13 cellular contexts compared by ENCODE assay signal in genomic region chrX:103716967-103717366, GRCh38. TPM values are rescaled to one million over a fixed set of nuclear protein-coding genes. Genes with fewer than 3 reads are reported as not detected.
DNase-seq lines count a peak whose midpoint lies in the region; ATAC-seq and TF ChIP-seq lines count a peak whose summit lies in the region.
"Had no signal": no experiment of that assay in that cellular context is flagged by ENCODE, and none has a peak within 500 bp of the region (broad histone marks: within the 10 kb centered on the region; RNA-seq: fewer than 3 reads in every experiment).

No MANE protein-coding gene starts in this region.

- peaks cover 15% of the 10 kb centered on the region for H3K4me1 ChIP-seq in PC-3 (ENCODE audit: insufficient read depth, low read length)
- peaks cover 0 to 13% (median 4%) of the 10 kb centered on the region in 4 donors for H3K4me1 ChIP-seq in esophagus muscularis mucosa
- H3K4me1 ChIP-seq in osteoblast (ENCODE audit: insufficient read depth, low read length): peaks cover 10% of the 10 kb centered on the region
- H3K4me1 ChIP-seq in smooth muscle cell (ENCODE audit: low read depth): no peaks in the 10 kb centered on the region
- H3K4me1 ChIP-seq: heart right ventricle had no signal

- POLR2A ChIA-PET in PC-3 (lab: Charles Lee; ENCODE audit: unreplicated experiment): no interaction called here

- no peak for TF ChIP-seq CTCF in PC-3 (conservative IDR thresholded peaks at IDR 0.05; ENCODE audit: low read depth, low read length)
- no peak for TF ChIP-seq CTCF in esophagus muscularis mucosa (IDR thresholded peaks at IDR 0.05)
- no peak for TF ChIP-seq CTCF in osteoblast (IDR thresholded peaks at IDR 0.05; ENCODE audit: extremely low read depth, low read depth, low read length)
- no peak for TF ChIP-seq CTCF in smooth muscle cell (IDR thresholded peaks at IDR 0.05; ENCODE audit: borderline replicate concordance, insufficient read depth, poor library complexity, severe bottlenecking)

- H3K27me3 ChIP-seq in PC-3 (ENCODE audit: low read length): no peaks in the 10 kb centered on the region
- H3K27me3 ChIP-seq in esophagus muscularis mucosa: peaks cover 0 to 6% (median 0%) of the 10 kb centered on the region in 4 donors
- peaks cover 2% of the 10 kb centered on the region for H3K27me3 ChIP-seq in osteoblast (ENCODE audit: insufficient read depth, low read length)
- H3K27me3 ChIP-seq in smooth muscle cell (ENCODE audit: low read depth): no peaks in the 10 kb centered on the region

- no peaks in the 10 kb centered on the region for H3K9me3 ChIP-seq in PC-3 (ENCODE audit: low read length)
- H3K9me3 ChIP-seq in esophagus muscularis mucosa: no peaks in the 10 kb centered on the region
- H3K9me3 ChIP-seq in osteoblast (ENCODE audit: low read depth, low read length): no peaks in the 10 kb centered on the region
- no peaks in the 10 kb centered on the region for H3K9me3 ChIP-seq in smooth muscle cell (replicated peaks; ENCODE audit: low read depth)
- H3K9me3 ChIP-seq: heart right ventricle had no signal

- H3K9ac ChIP-seq in PC-3 (ENCODE audit: low read length) (no peak overlapping the region), smooth muscle cell (ENCODE audit: low read depth) (no peak overlapping the region)

- TF ChIP-seq EP300 in esophagus muscularis mucosa (IDR thresholded peaks at IDR 0.05): no peak

- ATAC-seq in PC-3: peak; percentile 97
- no peak for ATAC-seq in GM19035 (IDR thresholded peaks at IDR 0.05; ENCODE audit: unreplicated experiment)
- ATAC-seq in HG03097 (IDR thresholded peaks at IDR 0.05; ENCODE audit: low FRiP score, unreplicated experiment): no peak
- ATAC-seq: GM12878; stimulated activated memory B cell treated with anti-CD40 and anti-IgM and Interleukin-4, amounts not matched to agents 10 μg/mL and 1 μg/mL and 100 μg/mL, for 72 hours had no signal

- H2AFZ ChIP-seq in PC-3 (ENCODE audit: low read length): no peak overlapping the region
- no peak overlapping the region for H2AFZ ChIP-seq in osteoblast (ENCODE audit: low read length)
- no peak overlapping the region for H2AFZ ChIP-seq in smooth muscle cell (ENCODE audit: low read depth)

- H3K36me3 ChIP-seq in PC-3 (ENCODE audit: low read depth, low read length) (no peaks in the 10 kb centered on the region), esophagus muscularis mucosa (no peaks in the 10 kb centered on the region), osteoblast (ENCODE audit: insufficient read depth, low read length) (no peaks in the 10 kb centered on the region), smooth muscle cell (ENCODE audit: low read depth) (no peaks in the 10 kb centered on the region)
- H3K36me3 ChIP-seq: heart right ventricle had no signal

- peak overlapping the region; percentile 23; the same call in 1 of the 2 replicates for H3K27ac ChIP-seq in PC-3 (ENCODE audit: low read length)
- peak overlapping the region; percentile 49 to 68 (median 54) for H3K27ac ChIP-seq in esophagus muscularis mucosa (replicated peaks in 1 of 4)
- peak overlapping the region; percentile 26 for H3K27ac ChIP-seq in osteoblast (ENCODE audit: low read depth, low read length)
- H3K27ac ChIP-seq in smooth muscle cell (ENCODE audit: low read depth): no peak overlapping the region
- H3K27ac ChIP-seq: heart right ventricle had no signal

- no peaks in the 10 kb centered on the region for H3K79me2 ChIP-seq in PC-3 (ENCODE audit: low read length)
- H3K79me2 ChIP-seq in osteoblast (ENCODE audit: insufficient read depth, low read length): no peaks in the 10 kb centered on the region
- H3K79me2 ChIP-seq in smooth muscle cell (ENCODE audit: low read depth): no peaks in the 10 kb centered on the region

- no peak overlapping the region for H3K4me3 ChIP-seq in PC-3 (ENCODE audit: low read length)
- H3K4me3 ChIP-seq in esophagus muscularis mucosa: no peak overlapping the region
- no peak overlapping the region for H3K4me3 ChIP-seq in osteoblast (ENCODE audit: insufficient read depth, low read length)
- H3K4me3 ChIP-seq in smooth muscle cell: no peak overlapping the region
- H3K4me3 ChIP-seq: GM12878, heart right ventricle had no signal

- BruUV-seq in PC-3 (replicated peaks; lab: Mats Ljungman, UMichigan): no TSS peak

- H3K9me2 ChIP-seq in PC-3 (replicated peaks; ENCODE audit: low read length): no peaks in the 10 kb centered on the region

- no peak for TF ChIP-seq POLR2A in esophagus muscularis mucosa (IDR thresholded peaks at IDR 0.05; ENCODE audit: low read depth)

- intact Hi-C loops in PC-3 (cut with micrococcal nuclease): no loop called here
- intact Hi-C loops in esophagus muscularis mucosa (cut with DNase I): no loop called here

- peak; percentile 56 for DNase-seq in AG20443 (ENCODE audit: low spot score)
- peak; percentile 84 for DNase-seq in PC-3
- DNase-seq in esophagus muscularis mucosa (ENCODE audit: extremely low spot score): no peak
- DNase-seq in osteoblast (ENCODE audit: insufficient read length, low spot score, missing footprints): peak; percentile 87
- DNase-seq in NCI-H2227 (lab: John Stamatoyannopoulos, UW; ENCODE audit: unreplicated experiment): no peak
- DNase-seq in smooth muscle cell (lab: John Stamatoyannopoulos, UW; ENCODE audit: unreplicated experiment): no peak
- DNase-seq: central memory CD4-positive, alpha-beta T cell; COR-L47; heart right ventricle had no signal

- H3F3A ChIP-seq in PC-3 (ENCODE audit: low read length, unreplicated experiment) (no peaks in the 10 kb centered on the region), smooth muscle cell (ENCODE audit: low read depth) (no peaks in the 10 kb centered on the region)

- CTCF ChIA-PET in PC-3 (lab: Charles Lee): no interaction called here

- peak overlapping the region; percentile 51 for H3K4me2 ChIP-seq in PC-3 (ENCODE audit: low read length)
- H3K4me2 ChIP-seq in osteoblast (ENCODE audit: insufficient read depth, low read length): no peak overlapping the region
- no peak overlapping the region for H3K4me2 ChIP-seq in smooth muscle cell

- WGBS in esophagus muscularis mucosa: 34% methylated on average over 2 of the region's 2 CpGs
- 41% methylated on average over 2 of the region's 2 CpGs for whole genome bisulfite sequencing in smooth muscle cell (ENCODE audit: low lambda C conversion rate)

- H4K20me1 ChIP-seq in PC-3 (ENCODE audit: low read length) (no peaks in the 10 kb centered on the region), osteoblast (ENCODE audit: insufficient read depth, low read length) (no peaks in the 10 kb centered on the region), smooth muscle cell (ENCODE audit: low read depth) (no peaks in the 10 kb centered on the region)

RNA-seq across cellular contexts. Expression of gene TMEM31, which starts 6.3 kb away (rescaled TPM):
- total RNA-seq in PC-3 (2014; rRNA removed) (0.40 TPM in 1 of 2 replicates, not detected in the other), esophagus muscularis mucosa (not detected), osteoblast (not detected in 2 replicates), smooth muscle cell (0.54 TPM in 1 of 2 replicates, not detected in the other)
- polyA plus RNA-seq in smooth muscle cell: 0.60 and 0.75 TPM in 2 replicates
- total RNA-seq: GM12878 had no signal

RNA-seq across cellular contexts. Expression of gene MORF4L2, which starts 30.5 kb away (rescaled TPM):
- total RNA-seq in PC-3 (2014; rRNA removed) (349 and 414 TPM in 2 replicates), esophagus muscularis mucosa (100 to 1,000 TPM; 299 to 400 (median 353) TPM), osteoblast (678 and 953 TPM in 2 replicates), smooth muscle cell (1,445 and 1,824 TPM in 2 replicates)
- 726 and 732 TPM in 2 replicates for polyA plus RNA-seq in smooth muscle cell

RNA-seq across cellular contexts. Expression of gene PLP1, which starts 59.7 kb away (rescaled TPM):
- total RNA-seq in PC-3 (2014; rRNA removed) (not detected in 2 replicates), esophagus muscularis mucosa (10 to 100 TPM; 27.5 to 52.3 (median 37.8) TPM), osteoblast (0.29 and 0.36 TPM in 2 replicates), smooth muscle cell (not detected in 2 replicates)
- polyA plus RNA-seq in smooth muscle cell: 0.27 TPM in 1 of 2 replicates, not detected in the other
- total RNA-seq: GM12878 had no signal
- polyA plus RNA-seq: GM12878 had no signal

Comparison
In these comparisons a context has a peak if more than half of its experiments do, and no peak if none do; other contexts are left out.
1. DNase-seq: peak in AG20443 (single experiment), PC-3 (single experiment) and osteoblast (single experiment); none in esophagus muscularis mucosa (single experiment), NCI-H2227 (single experiment) and smooth muscle cell (single experiment).
2. RNA of gene PLP1, which starts 59.7 kb away (total RNA-seq): 27.5 to 52.3 TPM in esophagus muscularis mucosa; 0.29 to 0.36 TPM in osteoblast, not detected in PC-3 and not detected in smooth muscle cell; every median in the first group is over 10 times any median in the second.